In the genomic region with DNA sequence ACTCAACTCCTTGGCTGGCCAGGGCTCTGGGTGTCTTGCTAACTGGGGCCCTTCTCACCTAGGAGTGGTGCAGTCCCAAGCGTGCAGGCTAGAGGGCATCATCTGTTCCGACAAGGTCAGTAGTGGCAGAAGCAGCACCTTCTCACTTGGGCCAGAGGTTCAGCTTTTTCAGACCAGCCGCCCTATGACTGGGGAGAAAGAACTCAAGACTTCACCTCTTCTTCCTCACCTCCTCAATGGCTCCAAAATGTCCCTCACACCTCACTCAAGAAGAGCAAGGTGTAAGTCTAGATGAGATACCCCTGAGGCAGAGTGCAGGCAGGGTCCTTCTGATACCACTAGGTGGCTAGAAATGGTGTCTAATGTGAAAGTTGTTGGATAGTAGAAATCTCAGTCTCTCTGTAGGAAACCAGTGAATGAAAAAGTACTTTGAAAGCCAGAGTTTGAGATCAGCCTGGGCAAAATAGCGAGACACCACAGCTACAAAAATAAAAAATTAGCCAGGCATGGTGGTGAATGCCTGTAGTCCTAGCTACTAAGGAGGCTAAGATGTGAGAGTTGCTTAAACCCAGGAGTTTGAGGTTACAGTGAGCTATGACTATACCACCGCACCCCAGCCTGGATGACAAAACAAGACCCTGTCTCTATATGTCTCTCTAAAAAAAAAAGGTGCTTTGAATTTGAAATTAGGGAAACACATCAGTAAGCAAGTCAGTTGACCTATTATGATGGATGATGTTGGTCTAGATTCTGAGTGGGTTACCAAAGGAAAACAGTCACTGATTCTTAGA, we compare ENCODE assay signal across 12 cellular contexts. TPM values are rescaled to one million over a fixed set of nuclear protein-coding genes. Genes with fewer than 3 reads are reported as not detected.
A peak's percentile ranks its signal among the peaks of the same experiment; 100 is the strongest.
DNase-seq lines count a peak whose midpoint lies in the region; ATAC-seq and TF ChIP-seq lines count a peak whose summit lies in the region.
"Had no signal": no experiment of that assay in that cellular context is flagged by ENCODE, and none has a peak within 500 bp of the region (broad histone marks: within the 10 kb centered on the region; RNA-seq: fewer than 3 reads in every experiment).

No MANE protein-coding gene starts in this region.

- in situ Hi-C loops in IMR-90 (cut with MboI; ENCODE audit: low sequenced_read_pairs) = no loop called here
- in situ Hi-C loops in astrocyte of the cerebellum (cut with HindIII; ENCODE audit: low sequenced_read_pairs) = no loop called here

- H3K79me2 ChIP-seq in osteoblast (ENCODE audit: insufficient read depth, low read length) = no peaks in the 10 kb centered on the region
- no peaks in the 10 kb centered on the region for H3K79me2 ChIP-seq in trophoblast cell (ENCODE audit: control insufficient read depth, insufficient read depth, low read length, poor library complexity)

- BruUV-seq in IMR-90 (replicated peaks; lab: Mats Ljungman, UMichigan) = no TSS peak

- H3K18ac ChIP-seq in IMR-90 (ENCODE audit: low read depth, low read length) (no peak overlapping the region), trophoblast cell (ENCODE audit: low read length) (no peak overlapping the region)

- peak overlapping the region; percentile 10 for H2AFZ ChIP-seq in IMR-90 (replicated peaks; ENCODE audit: low read length, poor library complexity)
- H2AFZ ChIP-seq in osteoblast (ENCODE audit: low read length) = no peak overlapping the region
- no peak overlapping the region for H2AFZ ChIP-seq in trophoblast cell (ENCODE audit: insufficient read depth, low read length, poor library complexity)

- H4K5ac ChIP-seq in IMR-90 (ENCODE audit: low read depth, low read length) = no peak overlapping the region

- H2BK20ac ChIP-seq in IMR-90 (ENCODE audit: low read depth, low read length) = no peak overlapping the region

- H3K9me3 ChIP-seq in IMR-90 (ENCODE audit: control insufficient read depth, insufficient read depth, low read length) (no peaks in the 10 kb centered on the region), osteoblast (ENCODE audit: low read depth, low read length) (no peaks in the 10 kb centered on the region), trophoblast cell (ENCODE audit: insufficient read depth, low read depth, low read length) (peaks cover 2% of the 10 kb centered on the region), heart right ventricle (peaks cover 0 to 18% (median 0%) of the 10 kb centered on the region in 11 donors)

- no peak for TF ChIP-seq POLR2A in IMR-90 (IDR thresholded peaks at IDR 0.05; ENCODE audit: low read depth, low read length)

- no peak overlapping the region for H3K4me2 ChIP-seq in IMR-90 (ENCODE audit: low read depth, low read length)
- no peak overlapping the region for H3K4me2 ChIP-seq in osteoblast (ENCODE audit: insufficient read depth, low read length)
- H3K4me2 ChIP-seq in trophoblast cell (ENCODE audit: low read length) = no peak overlapping the region
- H3K4me2 ChIP-seq: BLaER1 had no signal

- H3K23ac ChIP-seq in IMR-90 (ENCODE audit: low read depth, low read length) (no peak overlapping the region), trophoblast cell (ENCODE audit: low read length) (no peak overlapping the region)

- no peak overlapping the region for H2AK5ac ChIP-seq in IMR-90 (ENCODE audit: low read depth, low read length)
- H2AK5ac ChIP-seq in trophoblast cell (ENCODE audit: low read length) = no peak overlapping the region

- peak; percentile 51 to 75 for ATAC-seq in activated CD4-positive, CD25-positive, alpha-beta regulatory T cell treated with anti-CD3 and anti-CD28 coated beads, Interleukin-2, amount 50 U/mL, for 24 hours
- no peak for ATAC-seq in IMR-90 (ENCODE audit: low read depth)
- no peak for ATAC-seq in GM18511 (IDR thresholded peaks at IDR 0.05; ENCODE audit: unreplicated experiment)
- ATAC-seq in heart right ventricle = no peak
- ATAC-seq: gastroesophageal sphincter had no signal

- H4K20me1 ChIP-seq in IMR-90 (ENCODE audit: insufficient read depth, low read length) (no peaks in the 10 kb centered on the region), osteoblast (ENCODE audit: insufficient read depth, low read length) (no peaks in the 10 kb centered on the region)
- H4K20me1 ChIP-seq: BLaER1 had no signal

- no peak overlapping the region for H2AK9ac ChIP-seq in IMR-90 (replicated peaks; ENCODE audit: low read depth, low read length, poor library complexity)

- H4K8ac ChIP-seq in IMR-90 (ENCODE audit: low read depth in 2 of 2, low read length in 2 of 2) = no peak overlapping the region
- no peak overlapping the region for H4K8ac ChIP-seq in trophoblast cell (ENCODE audit: low read depth, low read length)

- CTCF ChIA-PET in IMR-90 (lab: Yijun Ruan, JAX) = interaction anchor here (0.9 kb wide), 1 partner anchor 29 kb away, joined by 3 read pairs; no protein-coding TSS in a partner anchor

- H2BK5ac ChIP-seq in IMR-90 (ENCODE audit: low read depth, low read length, poor library complexity, severe bottlenecking) (no peak overlapping the region), trophoblast cell (ENCODE audit: low read depth, low read length, poor library complexity) (no peak overlapping the region)

- WGBS in IMR-90 (ENCODE audit: extremely low coverage in 2 of 2, insufficient read length in 1 of 2), 2 experiments = no CpG with 5 or more reads among the region's 5 CpGs
- no CpG with 5 or more reads among the region's 5 CpGs for WGBS in trophoblast cell (ENCODE audit: extremely low coverage, insufficient coverage, insufficient read length)
- 93 to 94% methylated on average over 5 of the region's 5 CpGs for WGBS in heart right ventricle, 2 donors

- no peaks in the 10 kb centered on the region for H3K79me1 ChIP-seq in IMR-90 (ENCODE audit: low read depth in 1 of 2, low read length in 2 of 2)
- no peaks in the 10 kb centered on the region for H3K79me1 ChIP-seq in trophoblast cell (ENCODE audit: low read length)

- H3K4me1 ChIP-seq in IMR-90 (ENCODE audit: control insufficient read depth, insufficient read depth, low read length) (peaks cover 2% of the 10 kb centered on the region; the same call in 1 of the 2 replicates), osteoblast (ENCODE audit: insufficient read depth, low read length) (no peaks in the 10 kb centered on the region), trophoblast cell (ENCODE audit: control insufficient read depth in 1 of 2, insufficient read depth in 2 of 2, low read length in 2 of 2) (peaks cover 4 to 6% of the 10 kb centered on the region in 2 experiments), heart right ventricle (peaks cover 0 to 11% (median 0%) of the 10 kb centered on the region in 9 donors)
- H3K4me1 ChIP-seq: gastroesophageal sphincter had no signal

- H4K91ac ChIP-seq in IMR-90 (ENCODE audit: insufficient read depth, low read depth, low read length) (no peak overlapping the region), trophoblast cell (ENCODE audit: low read depth, low read length) (no peak overlapping the region)

- dilution Hi-C loops in IMR-90 (cut with HindIII; ENCODE audit: low sequenced_read_pairs, unreplicated experiment) = no loop called here

- no peak overlapping the region for H3K9ac ChIP-seq in IMR-90 (ENCODE audit: low read depth, low read length)
- H3K9ac ChIP-seq in trophoblast cell (ENCODE audit: low read length) = no peak overlapping the region
- H3K9ac ChIP-seq: BLaER1 had no signal

- H3K27ac ChIP-seq in IMR-90 (ENCODE audit: insufficient read depth, low read length) (no peak overlapping the region), osteoblast (ENCODE audit: low read depth, low read length) (no peak overlapping the region), trophoblast cell (ENCODE audit: low read depth, low read length) (no peak overlapping the region), heart right ventricle (no peak overlapping the region)
- H3K27ac ChIP-seq: BLaER1, gastroesophageal sphincter had no signal

- no peak; the same call in 1 of the 2 replicates for TF ChIP-seq CTCF in IMR-90 (conservative IDR thresholded peaks at IDR 0.05; ENCODE audit: low read depth, low read length)
- TF ChIP-seq CTCF in astrocyte of the cerebellum (IDR thresholded peaks at IDR 0.05; ENCODE audit: low read depth, low read length, missing control alignments) = peak; percentile 40
- TF ChIP-seq CTCF in osteoblast (IDR thresholded peaks at IDR 0.05; ENCODE audit: extremely low read depth, low read depth, low read length) = peak; percentile 46
- peak in 1 of 9 donors; percentile 12 for TF ChIP-seq CTCF in heart right ventricle (IDR thresholded peaks at IDR 0.05)

- H3K9me1 ChIP-seq in IMR-90 (ENCODE audit: insufficient read depth, low read length) = 0 out of 2 replicates have a peak, but pooled peaks cover 4% of the 10 kb centered on the region

- H3K4ac ChIP-seq in IMR-90 (ENCODE audit: low read depth, low read length) (no peak overlapping the region), trophoblast cell (ENCODE audit: low read depth, low read length) (no peak overlapping the region)

- no peak overlapping the region for H3K4me3 ChIP-seq in IMR-90 (ENCODE audit: insufficient read depth, low read depth, low read length)
- H3K4me3 ChIP-seq in astrocyte of the cerebellum (ENCODE audit: low read depth, low read length) = no peak overlapping the region
- no peak overlapping the region for H3K4me3 ChIP-seq in osteoblast (ENCODE audit: insufficient read depth, low read length)
- no peak overlapping the region for H3K4me3 ChIP-seq in trophoblast cell (ENCODE audit: low read depth, low read length)
- H3K4me3 ChIP-seq in heart right ventricle = no peak overlapping the region
- H3K4me3 ChIP-seq: BLaER1, gastroesophageal sphincter had no signal

- no peak overlapping the region for H4K12ac ChIP-seq in trophoblast cell (ENCODE audit: low read depth, low read length)

- TF ChIP-seq RAD21 in IMR-90 (IDR thresholded peaks at IDR 0.05; ENCODE audit: low read length) = no peak

- H2BK12ac ChIP-seq in trophoblast cell (ENCODE audit: low read length) = no peak overlapping the region

- intact Hi-C loops in IMR-90 (cut with micrococcal nuclease) = no loop called here
- intact Hi-C loops in heart right ventricle (cut with DNase I) = no loop called here

- peaks cover 12% of the 10 kb centered on the region for H3K27me3 ChIP-seq in IMR-90 (ENCODE audit: control insufficient read depth, insufficient read depth, low read length)
- H3K27me3 ChIP-seq in osteoblast (ENCODE audit: insufficient read depth, low read length) = peaks cover 28% of the 10 kb centered on the region
- peaks cover 1% of the 10 kb centered on the region for H3K27me3 ChIP-seq in trophoblast cell (ENCODE audit: insufficient read depth, low read length)
- peaks cover 0 to 16% (median 4%) of the 10 kb centered on the region in 7 donors for H3K27me3 ChIP-seq in heart right ventricle
- H3K27me3 ChIP-seq: BLaER1 had no signal

- no peaks in the 10 kb centered on the region for H3K36me3 ChIP-seq in IMR-90 (ENCODE audit: control insufficient read depth, insufficient read depth, low read length)
- no peaks in the 10 kb centered on the region for H3K36me3 ChIP-seq in osteoblast (ENCODE audit: insufficient read depth, low read length)
- no peaks in the 10 kb centered on the region for H3K36me3 ChIP-seq in trophoblast cell (ENCODE audit: control insufficient read depth in 1 of 2, insufficient read depth in 2 of 2, low read length in 2 of 2)
- H3K36me3 ChIP-seq in heart right ventricle = no peaks in the 10 kb centered on the region
- H3K36me3 ChIP-seq: BLaER1, gastroesophageal sphincter had no signal

- no peak overlapping the region for H2BK15ac ChIP-seq in IMR-90 (ENCODE audit: low read depth, low read length)

- no peak overlapping the region for H3K14ac ChIP-seq in IMR-90 (replicated peaks; ENCODE audit: low read depth, low read length)
- no peak overlapping the region for H3K14ac ChIP-seq in trophoblast cell (ENCODE audit: low read length)

- no peak for DNase-seq in activated CD4-positive, CD25-positive, alpha-beta regulatory T cell treated with anti-CD3 and anti-CD28 coated beads, Interleukin-2, amount 50 U/mL, for 72 hours
- DNase-seq in IMR-90 = no peak
- DNase-seq in astrocyte of the cerebellum (ENCODE audit: low read depth) = no peak
- no peak for DNase-seq in osteoblast (ENCODE audit: insufficient read length, low spot score, missing footprints)
- no peak for DNase-seq in trophoblast cell
- no peak for DNase-seq in heart right ventricle
- DNase-seq: MV-4-11, SHP77 had no signal

- POLR2A ChIA-PET in IMR-90 (lab: Charles Lee; ENCODE audit: unreplicated experiment) = interaction anchor here (0.6 kb wide), 1 partner anchor 111 kb away, joined by 9 read pairs; no protein-coding TSS in a partner anchor

- H2BK120ac ChIP-seq in IMR-90 (ENCODE audit: low read depth, low read length) = no peak overlapping the region
- H2BK120ac ChIP-seq in trophoblast cell (ENCODE audit: insufficient read depth, low read length, poor library complexity) = no peak overlapping the region

- H3K56ac ChIP-seq in IMR-90 (ENCODE audit: extremely low read depth, insufficient read depth, low read length) = no peak overlapping the region

RNA-seq across cellular contexts. Expression of a gene that starts 8.6 kb away (rescaled TPM):
- total RNA-seq in IMR-90 (2012; rRNA removed) (not detected in 2 replicates), osteoblast (not detected in 2 replicates), heart right ventricle (not detected)
- polyA plus RNA-seq in IMR-90 (2012; rRNA removed) (not detected in 2 replicates), heart right ventricle (not detected)
- not detected in 2 replicates for polyA plus RNA-seq in IMR-90 (2012; cell fraction: cytosol; rRNA removed)
- 0.11 TPM in 1 of 2 replicates, not detected in the other for polyA plus RNA-seq in IMR-90 (2012; cell fraction: nucleus; rRNA removed; ENCODE audit: low replicate concordance)
- polyA plus RNA-seq in trophoblast cell (2013) = not detected in 2 replicates
- total RNA-seq: gastroesophageal sphincter had no signal

RNA-seq across cellular contexts. Expression of a gene that starts 40.4 kb away (rescaled TPM):
- total RNA-seq in IMR-90 (2012; rRNA removed) (under 0.01 and 0.18 TPM in 2 replicates), osteoblast (not detected in 2 replicates), heart right ventricle (not detected)
- polyA plus RNA-seq in IMR-90 (2012; rRNA removed) (0.12 and 0.22 TPM in 2 replicates), heart right ventricle (under 1 TPM in 1 of 2 donors, not detected in 1; 0.26 TPM)
- 0.04 TPM in 1 of 2 replicates, not detected in the other for polyA plus RNA-seq in IMR-90 (2012; cell fraction: cytosol; rRNA removed)
- 0.05 and 0.34 TPM in 2 replicates for polyA plus RNA-seq in IMR-90 (2012; cell fraction: nucleus; rRNA removed; ENCODE audit: low replicate concordance)
- 0.06 TPM in 1 of 2 replicates, not detected in the other for polyA plus RNA-seq in trophoblast cell (2013)
- total RNA-seq: gastroesophageal sphincter had no signal

Comparison
In these comparisons a context has a peak if more than half of its experiments do, and no peak if none do; other contexts are left out.
1. ATAC-seq: peak in activated CD4-positive, CD25-positive, alpha-beta regulatory T cell treated with anti-CD3 and anti-CD28 coated beads, Interleukin-2, amount 50 U/mL, for 24 hours (2 of 2); none in IMR-90 (single experiment), GM18511 (single experiment) and heart right ventricle (0 of 8).